8 cellular contexts compared by ENCODE assay signal in the genomic region with DNA sequence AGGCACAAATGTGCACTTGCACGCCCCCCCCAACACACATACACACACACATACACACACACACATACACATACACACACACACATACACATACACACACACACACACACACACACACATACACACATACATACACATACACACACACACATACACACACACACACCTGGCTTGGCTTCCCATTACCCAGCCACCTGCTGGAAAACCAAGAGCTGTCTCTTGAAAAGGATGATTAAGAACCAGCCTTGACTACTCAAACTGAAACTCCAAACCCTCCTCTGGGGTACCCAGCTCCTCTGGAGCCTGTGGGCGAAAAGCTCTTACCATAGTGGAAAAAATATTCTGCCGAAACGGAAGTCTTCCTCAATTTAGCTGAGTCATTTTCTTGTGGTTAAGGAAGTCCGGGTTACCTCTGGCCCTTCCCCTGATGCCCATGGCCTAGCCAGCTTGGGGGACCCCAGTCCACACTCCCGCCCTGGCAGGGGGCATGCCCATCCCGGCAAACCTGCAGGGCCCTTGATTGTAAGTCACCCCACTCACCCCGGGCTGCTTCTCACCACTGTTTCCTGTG. TPM values are rescaled to one million over a fixed set of nuclear protein-coding genes. Genes with fewer than 3 reads are reported as not detected.
DNase-seq lines count a peak whose midpoint lies in the region; ATAC-seq and TF ChIP-seq lines count a peak whose summit lies in the region.

No MANE protein-coding gene starts in this region.

- H3K36me3 ChIP-seq in CD4-positive, CD25-positive, alpha-beta regulatory T cell (ENCODE audit: control insufficient read depth, insufficient read depth, low read length): no peaks in the 10 kb centered on the region
- H3K36me3 ChIP-seq in SK-N-SH (replicated peaks in 1 of 2; ENCODE audit: control insufficient read depth in 1 of 2, insufficient read depth in 2 of 2, low read length in 1 of 2): no peaks in the 10 kb centered on the region

- no peak for TF ChIP-seq EP300 in SK-N-SH (IDR thresholded peaks at IDR 0.05; ENCODE audit: borderline replicate concordance in 1 of 2, low read depth in 1 of 2, low read length in 1 of 2)

- H3K4me1 Mint-ChIP-seq in CD4-positive, CD25-positive, alpha-beta regulatory T cell: peaks cover 5 to 13% (median 8%) of the 10 kb centered on the region in 4 donors
- peaks cover 90% of the 10 kb centered on the region for H3K4me1 Mint-ChIP-seq in dendritic cell treated with granulocyte-macrophage colony-stimulating factor and Interleukin-4, amounts not matched to agents 40 ng/mL and 50 ng/mL, for 4 days (ENCODE audit: low read depth)
- peaks cover 7% of the 10 kb centered on the region for H3K4me1 Mint-ChIP-seq in CD4-positive, alpha-beta T cell (ENCODE audit: low read depth)

- no peak for TF ChIP-seq CTCF in SK-N-SH (IDR thresholded peaks at IDR 0.05)
- TF ChIP-seq CTCF in CD4-positive, alpha-beta T cell (IDR thresholded peaks at IDR 0.05): no peak

- no peaks in the 10 kb centered on the region for H3K27me3 ChIP-seq in CD4-positive, CD25-positive, alpha-beta regulatory T cell (ENCODE audit: control insufficient read depth, insufficient read depth, low read length)
- H3K27me3 ChIP-seq in SK-N-SH (ENCODE audit: insufficient read depth): 0 out of 2 replicates have a peak, but pooled peaks cover 5% of the 10 kb centered on the region
- no peaks in the 10 kb centered on the region for H3K27me3 ChIP-seq in CD4-positive, alpha-beta T cell (ENCODE audit: control insufficient read depth, insufficient read depth, low read length)

- intact Hi-C loops in dendritic cell treated with granulocyte-macrophage colony-stimulating factor and Interleukin-4, amounts not matched to agents 40 ng/mL and 50 ng/mL, for 4 days (cut with micrococcal nuclease): loop anchor here (2.0 kb wide), 1 partner anchor 14 kb away; no protein-coding TSS in a partner anchor
- intact Hi-C loops in CD4-positive, alpha-beta T cell (cut with DNase I, micrococcal nuclease): no loop called here

- 72% methylated on average over 6 of the region's 8 CpGs for WGBS in SK-N-SH (ENCODE audit: low lambda C conversion rate)

- H3K9ac ChIP-seq in SK-N-SH: no peak overlapping the region

- H3K9me3 ChIP-seq in CD4-positive, CD25-positive, alpha-beta regulatory T cell (ENCODE audit: control insufficient read depth in 2 of 2, low read length in 2 of 2): no peaks in the 10 kb centered on the region
- H3K9me3 ChIP-seq in SK-N-SH: no peaks in the 10 kb centered on the region
- no peaks in the 10 kb centered on the region for H3K9me3 ChIP-seq in CD4-positive, alpha-beta T cell (ENCODE audit: control insufficient read depth, low read length)

- H3K4me3 ChIP-seq in CD4-positive, CD25-positive, alpha-beta regulatory T cell (ENCODE audit: low read depth, low read length): no peak overlapping the region
- H3K4me3 ChIP-seq in SK-N-SH (ENCODE audit: low read depth in 2 of 2, low read length in 1 of 2): no peak overlapping the region

- H2AFZ ChIP-seq in SK-N-SH (ENCODE audit: low read depth): no peak overlapping the region

- peaks cover 5% of the 10 kb centered on the region for H3K4me1 ChIP-seq in CD4-positive, CD25-positive, alpha-beta regulatory T cell (ENCODE audit: control insufficient read depth, insufficient read depth, low read length, poor library complexity, severe bottlenecking)
- no peaks in the 10 kb centered on the region; a peak in 1 of 4 replicates for H3K4me1 ChIP-seq in SK-N-SH (ENCODE audit: control insufficient read depth in 1 of 2, insufficient read depth in 2 of 2, low read depth in 1 of 2, low read length in 1 of 2)

- H3K79me2 ChIP-seq in SK-N-SH (ENCODE audit: insufficient read depth): no peaks in the 10 kb centered on the region

- no peaks in the 10 kb centered on the region for H3K9me3 Mint-ChIP-seq in CD4-positive, CD25-positive, alpha-beta regulatory T cell
- no peaks in the 10 kb centered on the region for H3K9me3 Mint-ChIP-seq in dendritic cell treated with granulocyte-macrophage colony-stimulating factor and Interleukin-4, amounts not matched to agents 40 ng/mL and 50 ng/mL, for 4 days
- H3K9me3 Mint-ChIP-seq in CD4-positive, alpha-beta T cell: no peaks in the 10 kb centered on the region

- H3K27ac ChIP-seq in CD4-positive, CD25-positive, alpha-beta regulatory T cell (ENCODE audit: insufficient read depth, low read length, poor library complexity, severe bottlenecking): no peak overlapping the region
- no peak overlapping the region for H3K27ac ChIP-seq in SK-N-SH (ENCODE audit: low read depth in 2 of 2, low read length in 1 of 2)
- no peak overlapping the region for H3K27ac ChIP-seq in CD4-positive, alpha-beta T cell (ENCODE audit: low read depth, low read length)

- peak overlapping the region in 1 of 4 donors; percentile 6 for H3K4me3 Mint-ChIP-seq in CD4-positive, CD25-positive, alpha-beta regulatory T cell
- peak overlapping the region; percentile 17 for H3K4me3 Mint-ChIP-seq in dendritic cell treated with granulocyte-macrophage colony-stimulating factor and Interleukin-4, amounts not matched to agents 40 ng/mL and 50 ng/mL, for 4 days
- H3K4me3 Mint-ChIP-seq in CD4-positive, alpha-beta T cell: no peak overlapping the region

- no peak for TF ChIP-seq RAD21 in SK-N-SH (IDR thresholded peaks at IDR 0.05; ENCODE audit: low read length)

- POLR2A ChIA-PET in SK-N-SH (lab: Yijun Ruan, JAX): no interaction called here
- POLR2A ChIA-PET in CD4-positive, alpha-beta T cell (lab: Charles Lee): interaction anchor here (0.6 kb wide), 1 partner anchor 94 kb away, joined by 3 read pairs; no protein-coding TSS in a partner anchor

- peak overlapping the region in 2 of 3 donors; percentile 36 to 90 for H3K27ac Mint-ChIP-seq in CD4-positive, CD25-positive, alpha-beta regulatory T cell
- H3K27ac Mint-ChIP-seq in dendritic cell treated with granulocyte-macrophage colony-stimulating factor and Interleukin-4, amounts not matched to agents 40 ng/mL and 50 ng/mL, for 4 days: peak overlapping the region; percentile 80
- H3K27ac Mint-ChIP-seq in CD4-positive, alpha-beta T cell: no peak overlapping the region

- H3K36me3 Mint-ChIP-seq in CD4-positive, CD25-positive, alpha-beta regulatory T cell: no peaks in the 10 kb centered on the region
- no peaks in the 10 kb centered on the region for H3K36me3 Mint-ChIP-seq in dendritic cell treated with granulocyte-macrophage colony-stimulating factor and Interleukin-4, amounts not matched to agents 40 ng/mL and 50 ng/mL, for 4 days (ENCODE audit: low read depth)
- no peaks in the 10 kb centered on the region for H3K36me3 Mint-ChIP-seq in CD4-positive, alpha-beta T cell (ENCODE audit: low read depth)

- CTCF ChIA-PET in SK-N-SH (lab: Yijun Ruan, JAX): interaction anchor here (1.0 to 1.4 kb wide), 2 partner anchors 11 to 40 kb away, joined by 3 to 5 read pairs; no protein-coding TSS in a partner anchor
- CTCF ChIA-PET in CD4-positive, alpha-beta T cell (lab: Charles Lee): no interaction called here

- no peaks in the 10 kb centered on the region for H3K9me2 ChIP-seq in SK-N-SH

- H3F3A ChIP-seq in SK-N-SH (replicated peaks; ENCODE audit: insufficient read depth): no peaks in the 10 kb centered on the region

- H4K20me1 ChIP-seq in SK-N-SH (ENCODE audit: insufficient read depth): no peaks in the 10 kb centered on the region

- H3K4me2 ChIP-seq in SK-N-SH: no peak overlapping the region

- peak in 1 of 3 donors; percentile 73 for DNase-seq in CD4-positive, CD25-positive, alpha-beta regulatory T cell
- DNase-seq in anterior cingulate cortex (lab: John Stamatoyannopoulos, UW) (no peak), SK-N-SH (no peak), NCI-H524 treated with DMSO at 0.1 percent for 48 hours (lab: John Stamatoyannopoulos, UW) (no peak)
- DNase-seq in CD4-positive, alpha-beta T cell: no peak

- no peaks in the 10 kb centered on the region for H3K27me3 Mint-ChIP-seq in CD4-positive, CD25-positive, alpha-beta regulatory T cell
- H3K27me3 Mint-ChIP-seq in dendritic cell treated with granulocyte-macrophage colony-stimulating factor and Interleukin-4, amounts not matched to agents 40 ng/mL and 50 ng/mL, for 4 days: no peaks in the 10 kb centered on the region
- H3K27me3 Mint-ChIP-seq in CD4-positive, alpha-beta T cell: peaks cover 3% of the 10 kb centered on the region

- no peak for ATAC-seq in CD4-positive, CD25-positive, alpha-beta regulatory T cell (ENCODE audit: low read depth in 2 of 2)
- ATAC-seq in GM19463 (IDR thresholded peaks at IDR 0.05; ENCODE audit: unreplicated experiment) (peak; percentile 92), HG03520 (IDR thresholded peaks at IDR 0.05; ENCODE audit: unreplicated experiment) (peak; percentile 82)
- no peak for ATAC-seq in CD4-positive, alpha-beta T cell (ENCODE audit: poor library complexity)

TF ChIP-seq in SK-N-SH, 30 proteins besides CTCF, POLR2A, EP300 and RAD21 (continues in another document):
- TF ChIP-seq SIN3A (IDR thresholded peaks at IDR 0.05; ENCODE audit: borderline replicate concordance, low read depth, low read length) (no peak), FOXM1 (IDR thresholded peaks at IDR 0.05; ENCODE audit: low read depth) (no peak), EZH2phosphoT487 (IDR thresholded peaks at IDR 0.05; ENCODE audit: borderline replicate concordance, low read depth) (no peak), MEF2A (IDR thresholded peaks at IDR 0.05; ENCODE audit: borderline replicate concordance, low read depth) (no peak), RCOR1 (IDR thresholded peaks at IDR 0.05; ENCODE audit: low read length) (no peak), NRF1 (IDR thresholded peaks at IDR 0.05; ENCODE audit: low read depth, low read length) (no peak), POLR2AphosphoS5 (IDR thresholded peaks at IDR 0.05; ENCODE audit: low read depth, low read length) (no peak), SMC3 (IDR thresholded peaks at IDR 0.05; ENCODE audit: low read depth, low read length) (no peak)

RNA-seq across cellular contexts. Expression of a gene that starts 21.9 kb away (rescaled TPM):
- 3.8 TPM for total RNA-seq in CD4-positive, CD25-positive, alpha-beta regulatory T cell
- polyA plus RNA-seq in CD4-positive, CD25-positive, alpha-beta regulatory T cell: 1 to 10 TPM in 3 of 4 donors, under 1 TPM in 1; 0.72 to 3.5 (median 1.5) TPM
- 0.06 and 0.15 TPM in 2 replicates for polyA plus RNA-seq in SK-N-SH (2012; rRNA removed)
- 0.08 and 0.12 TPM in 2 replicates for polyA plus RNA-seq in SK-N-SH (2012; cell fraction: cytosol; rRNA removed)
- polyA plus RNA-seq in SK-N-SH (2012; cell fraction: nucleus; rRNA removed): 0.04 and 0.10 TPM in 2 replicates
- 1 to 10 TPM in 1 of 2 experiments, under 1 TPM in 1; 0.84 to 1.4 TPM for total RNA-seq in CD4-positive, alpha-beta T cell

RNA-seq across cellular contexts. Expression of a gene that starts 54.8 kb away (rescaled TPM):
- total RNA-seq in CD4-positive, CD25-positive, alpha-beta regulatory T cell: not detected
- under 1 TPM in 2 of 4 donors, not detected in 2; 0.15 to 0.19 TPM for polyA plus RNA-seq in CD4-positive, CD25-positive, alpha-beta regulatory T cell
- polyA plus RNA-seq in SK-N-SH (2012; rRNA removed): 0.02 TPM in 1 of 2 replicates, not detected in the other
- polyA plus RNA-seq in SK-N-SH (2012; cell fraction: cytosol; rRNA removed): not detected in 2 replicates
- polyA plus RNA-seq in SK-N-SH (2012; cell fraction: nucleus; rRNA removed): 0.07 TPM in 1 of 2 replicates, not detected in the other
- total RNA-seq in CD4-positive, alpha-beta T cell: not detected

Comparison
In these comparisons a context has a peak if more than half of its experiments do, and no peak if none do; other contexts are left out.
1. ATAC-seq: peak in GM19463 (single experiment) and HG03520 (single experiment); none in CD4-positive, CD25-positive, alpha-beta regulatory T cell (0 of 2) and CD4-positive, alpha-beta T cell (single experiment).